Comparison of ENCODE assay signal across 11 cellular contexts in the genomic region with DNA sequence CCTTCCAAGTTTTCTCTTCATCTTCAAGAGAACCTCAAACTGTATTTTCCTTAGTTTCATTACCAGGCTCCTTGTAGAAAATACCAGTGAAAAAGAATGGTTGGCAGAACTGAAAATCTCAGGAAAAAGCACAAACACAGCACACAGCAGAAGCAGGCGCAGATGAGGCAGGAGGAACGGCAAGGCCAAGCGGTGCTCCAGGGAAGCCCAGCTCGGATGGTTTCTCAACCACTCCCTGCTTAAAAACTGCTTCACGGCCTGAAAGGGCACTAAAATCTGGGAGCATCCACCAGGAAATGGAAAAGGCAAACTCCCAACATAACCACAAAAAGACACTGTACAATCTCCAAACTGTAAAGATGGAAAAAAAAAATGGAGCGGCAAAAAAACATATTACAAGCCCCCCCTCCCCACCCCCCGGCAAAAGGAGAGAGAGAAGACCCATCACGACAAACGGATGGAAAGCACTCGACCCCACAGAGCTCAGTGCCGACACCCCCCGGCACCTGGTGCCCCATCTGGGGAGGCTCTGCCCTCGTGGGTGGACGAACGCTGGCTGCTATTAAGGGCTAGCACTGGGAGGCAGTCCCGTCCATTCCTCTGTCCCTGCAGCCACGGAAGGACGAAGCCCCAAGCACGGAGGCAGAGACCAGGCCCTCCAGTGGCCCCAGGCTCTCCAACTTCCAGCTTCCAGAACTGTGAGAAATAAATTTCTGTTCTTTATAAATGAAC.
DNase-seq lines count a peak whose midpoint lies in the region; TF ChIP-seq lines count a peak whose summit lies in the region.
"Had no signal": no experiment of that assay in that cellular context is flagged by ENCODE, and none has a peak within 500 bp of the region (broad histone marks: within the 10 kb centered on the region; RNA-seq: fewer than 3 reads in every experiment).

No MANE protein-coding gene starts in this region.

- H3K4me3 ChIP-seq in LNCaP clone FGC (ENCODE audit: low read depth, low read length), result peak overlapping the region; percentile 16
- peak overlapping the region in 2 of 4 donors; percentile 3 to 23 for H3K4me3 ChIP-seq in esophagus squamous epithelium
- H3K4me3 ChIP-seq in tibial artery, result no peak overlapping the region
- H3K4me3 ChIP-seq: MG63 had no signal

- H3K4me3 Mint-ChIP-seq in nephron progenitor cell, result peak overlapping the region; percentile 52

- DNase-seq in AG20443 (ENCODE audit: low spot score) (peak; percentile 52), LNCaP clone FGC (ENCODE audit: low read depth) (no peak), esophagus squamous epithelium (lab: John Stamatoyannopoulos, UW) (no peak), nephron progenitor cell (no peak), NOMO-1 treated with dmso at 0.1 percent for 144 hours (lab: John Stamatoyannopoulos, UW; ENCODE audit: unreplicated experiment) (no peak), tibial artery (no peak), NCI-H1436 treated with DMSO at 0.1 percent for 48 hours (lab: John Stamatoyannopoulos, UW) (no peak), UCSD-AML1 (lab: John Stamatoyannopoulos, UW; ENCODE audit: unreplicated experiment) (no peak)
- DNase-seq: activated naive CD4-positive, alpha-beta T cell treated with Interleukin-2 at 50 U/mL for 16 hours; effector CD8-positive, alpha-beta T cell; MG63 had no signal

- intact Hi-C loops in esophagus squamous epithelium (cut with DNase I) (no loop called here), tibial artery (cut with DNase I; ENCODE audit: low total_unique reads) (no loop called here)

- H3K9me3 Mint-ChIP-seq in nephron progenitor cell, result no peaks in the 10 kb centered on the region

- H3K27ac Mint-ChIP-seq in nephron progenitor cell, result peak overlapping the region; percentile 99

- H3K27me3 ChIP-seq in esophagus squamous epithelium, result no peaks in the 10 kb centered on the region
- H3K27me3 ChIP-seq in tibial artery, result no peaks in the 10 kb centered on the region
- H3K27me3 ChIP-seq: MG63 had no signal

- H3K27ac ChIP-seq in esophagus squamous epithelium (peak overlapping the region; percentile 58 to 81 (median 70)), tibial artery (no peak overlapping the region)

- H3K27me3 Mint-ChIP-seq in nephron progenitor cell (ENCODE audit: low read depth, poor library complexity), result peaks cover 2% of the 10 kb centered on the region

- H3K36me3 ChIP-seq in esophagus squamous epithelium (no peaks in the 10 kb centered on the region), tibial artery (no peaks in the 10 kb centered on the region)
- H3K36me3 ChIP-seq: MG63 had no signal

- peaks cover 28 to 80% (median 53%) of the 10 kb centered on the region in 3 donors for H3K4me1 ChIP-seq in esophagus squamous epithelium
- peaks cover 0 to 35% (median 19%) of the 10 kb centered on the region in 4 donors for H3K4me1 ChIP-seq in tibial artery

- peaks cover 83% of the 10 kb centered on the region for H3K4me1 Mint-ChIP-seq in nephron progenitor cell

- WGBS in esophagus squamous epithelium, 2 donors, result 28 to 34% methylated on average over 14 to 15 of the region's 19 CpGs

- H3K9me3 ChIP-seq in esophagus squamous epithelium (no peaks in the 10 kb centered on the region), tibial artery (no peaks in the 10 kb centered on the region)
- H3K9me3 ChIP-seq: MG63 had no signal

- H3K36me3 Mint-ChIP-seq in nephron progenitor cell (ENCODE audit: low read depth), result no peaks in the 10 kb centered on the region

- TF ChIP-seq CTCF in LNCaP clone FGC (IDR thresholded peaks at IDR 0.05; ENCODE audit: control insufficient read depth, extremely low read depth, insufficient read depth) (no peak), esophagus squamous epithelium (IDR thresholded peaks at IDR 0.05) (no peak), nephron progenitor cell (IDR thresholded peaks at IDR 0.05) (no peak), tibial artery (IDR thresholded peaks at IDR 0.05) (no peak)

- TF ChIP-seq POLR2A in esophagus squamous epithelium (IDR thresholded peaks at IDR 0.05), result no peak

Comparison
In these comparisons a context has a peak if more than half of its experiments do, and no peak if none do; other contexts are left out.
1. H3K27ac ChIP-seq: peak in esophagus squamous epithelium (4 of 4); none in tibial artery (0 of 2).